ENCODE assay signal across 21 cellular contexts in the genomic region with DNA sequence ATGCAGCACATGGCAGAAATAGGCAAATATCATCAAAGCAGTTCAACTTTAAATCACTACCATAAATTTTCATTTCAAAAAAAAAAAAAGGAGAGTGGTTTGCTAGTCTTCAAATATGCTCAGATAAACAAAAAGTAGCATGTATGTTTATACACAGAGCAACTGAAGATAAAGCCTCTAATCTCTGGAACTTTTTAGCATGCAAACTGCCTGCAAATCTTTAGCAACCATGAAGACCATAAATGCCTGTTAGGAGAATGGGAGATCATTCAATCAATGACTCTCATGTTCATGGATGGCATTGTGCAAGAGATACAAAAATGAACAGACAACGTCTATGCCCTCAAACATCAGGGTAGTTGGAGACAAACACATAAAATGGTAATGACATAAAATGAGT.
"Had no signal": no experiment of that assay in that cellular context is flagged by ENCODE, and none has a peak within 500 bp of the region (broad histone marks: within the 10 kb centered on the region; RNA-seq: fewer than 3 reads in every experiment).

No MANE protein-coding gene starts in this region.

- H3K9ac ChIP-seq: KMS-11 had no signal

- H3K9me3 ChIP-seq: SJSA1 had no signal

- H3K4me2 ChIP-seq: KMS-11 had no signal

- DNase-seq: Kasumi-1, MM.1S, NCI-H1105, NCI-H1436 treated with DMSO at 0.1 percent for 48 hours, NCI-H1694, NCI-H187 treated with DMSO at 0.1 percent for 48 hours, NCI-H2081, NCI-H2107, NCI-H2171, NCI-H226, NCI-H446, NCI-H510A, NCI-H524 treated with DMSO at 0.1 percent for 48 hours, NCI-H774, Right ventricle myocardium superior, RPMI8226, SIG-M5 had no signal

- H3K4me3 ChIP-seq: K562, SJSA1, SK-N-MC had no signal

- H3K27me3 ChIP-seq: SJSA1 had no signal

- H3K27ac ChIP-seq: KMS-11, SJSA1, SK-N-MC had no signal

- ATAC-seq: K562 had no signal
